ENCODE assay signal across 8 cellular contexts in genomic region chr10:10993785-10994184, GRCh38.
"Had no signal": no experiment of that assay in that cellular context is flagged by ENCODE, and none has a peak within 500 bp of the region (broad histone marks: within the 10 kb centered on the region; RNA-seq: fewer than 3 reads in every experiment).

No MANE protein-coding gene starts in this region.

- ATAC-seq: GM12878 had no signal

- FAIRE-seq: G401.6, GM12878, GM12891, GM12892, GM18507, GM19239 had no signal

- DNase-seq: GDM1, GF-D8 had no signal

- H3K4me3 ChIP-seq: GM12878 had no signal
